In genomic region chr6:168514216-168514615, GRCh38 we compare ENCODE assay signal across 18 cellular contexts.
DNase-seq lines count a peak whose midpoint lies in the region; ATAC-seq, FAIRE-seq and TF ChIP-seq lines count a peak whose summit lies in the region.
"Had no signal": no experiment of that assay in that cellular context is flagged by ENCODE, and none has a peak within 500 bp of the region (broad histone marks: within the 10 kb centered on the region; RNA-seq: fewer than 3 reads in every experiment).

No MANE protein-coding gene starts in this region.

- H3K27ac ChIP-seq in HepG2 (ENCODE audit: extremely low read length, insufficient read depth, low read length): no peak overlapping the region
- peak overlapping the region; percentile 67 to 74 for H3K27ac ChIP-seq in testis

- H3K36me3 ChIP-seq in HepG2 (replicated peaks in 1 of 2; ENCODE audit: control insufficient read depth in 1 of 2, insufficient read depth in 2 of 2, low read length in 2 of 2): no peaks in the 10 kb centered on the region
- H3K36me3 ChIP-seq in testis (ENCODE audit: low read depth, missing control alignments): no peaks in the 10 kb centered on the region

- ATAC-seq in HepG2 (no peak), HG03196 (IDR thresholded peaks at IDR 0.05; ENCODE audit: unreplicated experiment) (no peak)
- ATAC-seq: stimulated activated naive B cell treated with anti-CD40 and anti-IgM and Interleukin-4, amounts not matched to agents 10 μg/mL and 1 μg/mL and 100 μg/mL, for 72 hours had no signal

- H3K9me3 ChIP-seq in HepG2 (ENCODE audit: low read length) (no peaks in the 10 kb centered on the region), testis (no peaks in the 10 kb centered on the region)

- no peak overlapping the region for H3K4me3 ChIP-seq in HepG2 (replicated peaks in 1 of 3; ENCODE audit: insufficient read depth in 1 of 3, low read depth in 2 of 3, low read length in 3 of 3)
- no peak overlapping the region for H3K4me3 ChIP-seq in testis
- H3K4me3 ChIP-seq: dorsolateral prefrontal cortex had no signal

- H2AFZ ChIP-seq in HepG2 (ENCODE audit: low read length): no peak overlapping the region

- H3K4me1 ChIP-seq in HepG2 (ENCODE audit: insufficient read depth, low read length) (no peaks in the 10 kb centered on the region), testis (peaks cover 19% of the 10 kb centered on the region)

- peak; percentile 8 for FAIRE-seq in endometrium (lab: Jason Lieb, UNC)
- no peak for FAIRE-seq in HepG2 (lab: Jason Lieb, UNC)
- FAIRE-seq: GM19239 had no signal

- H3K27me3 ChIP-seq in HepG2 (ENCODE audit: control insufficient read depth in 1 of 2, insufficient read depth in 2 of 2, low read length in 2 of 2) (peaks cover 5 to 71% of the 10 kb centered on the region in 2 experiments; a peak in 4 of 5 replicates), testis (no peaks in the 10 kb centered on the region)

- 17% methylated on average over 10 of the region's 10 CpGs for WGBS in HepG2 (ENCODE audit: low lambda C conversion rate)
- WGBS in testis, 2 donors: 22 to 30% methylated on average over 7 to 10 of the region's 10 CpGs

- POLR2A ChIA-PET in HepG2 (lab: Yijun Ruan, JAX): no interaction called here

- TF ChIP-seq POLR2A in HepG2 (IDR thresholded peaks at IDR 0.05; ENCODE audit: insufficient read depth in 1 of 2, low read depth in 2 of 2, low read length in 2 of 2) (no peak), testis (IDR thresholded peaks at IDR 0.05) (no peak)

- H3K9ac ChIP-seq in HepG2 (ENCODE audit: insufficient read depth, low read depth, low read length): no peak overlapping the region

- H3K79me2 ChIP-seq in HepG2 (ENCODE audit: insufficient read depth, low read length): no peaks in the 10 kb centered on the region

- BruUV-seq in HepG2 (replicated peaks; lab: Mats Ljungman, UMichigan): no TSS peak

- intact Hi-C loops in HepG2 (cut with micrococcal nuclease; ENCODE audit: unreplicated experiment) (no loop called here), testis (cut with DNase I; ENCODE audit: low total_unique reads) (no loop called here)

- TF ChIP-seq CTCF in HepG2 (CRISPR knock-in tag; IDR thresholded peaks at IDR 0.05) (no peak), testis (IDR thresholded peaks at IDR 0.05) (no peak)

- in situ Hi-C loops in HepG2 (cut with HindIII; ENCODE audit: extremely low pct_ligation_motif_present, low pct_unique_long_range_greater_than_20kb): no loop called here

- TF ChIP-seq RAD21 in HepG2 (CRISPR knock-in tag; IDR thresholded peaks at IDR 0.05): no peak

- DNase-seq in NCI-H1105 treated with DMSO at 0.1 percent for 48 hours (lab: John Stamatoyannopoulos, UW) (peak; percentile 7), NCI-H1105 (lab: John Stamatoyannopoulos, UW) (no peak), HepG2 (ENCODE audit: low spot score) (no peak), testis (peak; percentile 78), T-helper 1 cell (no peak), NCI-H1092 (lab: John Stamatoyannopoulos, UW) (no peak)
- DNase-seq: activated CD4-positive, alpha-beta memory T cell treated with anti-CD3 and anti-CD28 coated beads for 36 hours; CD8-positive, alpha-beta memory T cell; dorsolateral prefrontal cortex; GDM1; immature natural killer cell; NCI-H1694; SIG-M5; stimulated activated CD4-positive, alpha-beta T cell treated with anti-CD3 and anti-CD28 coated beads, Interleukin-4, amount 100 ng/mL, for 4 hours; stimulated activated naive B cell treated with anti-CD40 and anti-IgM and Interleukin-4, amounts not matched to agents 10 μg/mL and 1 μg/mL and 100 μg/mL, for 72 hours had no signal

- no peak overlapping the region for H3K4me2 ChIP-seq in HepG2 (ENCODE audit: low read depth, low read length)

- no peak for TF ChIP-seq EP300 in HepG2 (IDR thresholded peaks at IDR 0.05; ENCODE audit: low read depth in 2 of 2, low read length in 2 of 2)
- no peak for TF ChIP-seq EP300 in HepG2 (CRISPR knock-in tag; IDR thresholded peaks at IDR 0.05; ENCODE audit: borderline replicate concordance)

- H4K20me1 ChIP-seq in HepG2 (ENCODE audit: insufficient read depth, low read length): no peaks in the 10 kb centered on the region

- CTCF ChIA-PET in HepG2 (lab: Yijun Ruan, JAX; ENCODE audit: low intra/inter-chr PET ratio, low total read pairs): no interaction called here

TF ChIP-seq in HepG2, 621 proteins besides CTCF, POLR2A, EP300 and RAD21:
- TF ChIP-seq HMGA1 (CRISPR knock-in tag; conservative IDR thresholded peaks at IDR 0.05): no peak
- TF ChIP-seq LCORL (IDR thresholded peaks at IDR 0.05): peak; percentile 53; the same call in 1 of the 2 replicates
- TF ChIP-seq LCORL (CRISPR knock-in tag; IDR thresholded peaks at IDR 0.05): no peak

Comparison
In these comparisons a context has a peak if more than half of its experiments do, and no peak if none do; other contexts are left out.
1. DNase-seq: peak in NCI-H1105 treated with DMSO at 0.1 percent for 48 hours (single experiment) and testis (single experiment); none in NCI-H1105 (single experiment), HepG2 (single experiment), T-helper 1 cell (0 of 5) and NCI-H1092 (single experiment).